In genomic region chr3:20041197-20041780, GRCh38 we compare ENCODE assay signal across 8 cellular contexts. TPM values are rescaled to one million over a fixed set of nuclear protein-coding genes. Genes with fewer than 3 reads are reported as not detected.
DNase-seq lines count a peak whose midpoint lies in the region; ATAC-seq and TF ChIP-seq lines count a peak whose summit lies in the region.

No MANE protein-coding gene starts in this region.

- H3K27me3 Mint-ChIP-seq in GM23338 (ENCODE audit: insufficient read depth, low read depth, poor library complexity), result peaks cover 19% of the 10 kb centered on the region
- no peaks in the 10 kb centered on the region for H3K27me3 Mint-ChIP-seq in progenitor cell of endocrine pancreas

- TF ChIP-seq CTCF in GM23338 (conservative IDR thresholded peaks at IDR 0.05; ENCODE audit: low read depth in 2 of 2) (peak in 1 of 2 experiments; percentile 38; a peak in 2 of 4 replicates), adrenal gland (IDR thresholded peaks at IDR 0.05) (no peak), left ventricle myocardium inferior (IDR thresholded peaks at IDR 0.05; ENCODE audit: borderline replicate concordance) (no peak), progenitor cell of endocrine pancreas (IDR thresholded peaks at IDR 0.05; ENCODE audit: unreplicated experiment) (no peak)

- WGBS in adrenal gland, 4 donors, result 0 to 1% (median 0%) methylated on average over 21 to 28 of the region's 28 CpGs
- whole genome bisulfite sequencing in urinary bladder, result under 1% methylated on average over 28 of the region's 28 CpGs

- no peaks in the 10 kb centered on the region for H3K9me3 ChIP-seq in adrenal gland (replicated peaks in 1 of 3)
- H3K9me3 ChIP-seq in left ventricle myocardium inferior (replicated peaks), result no peaks in the 10 kb centered on the region

- peak overlapping the region; percentile 90 for H2AFZ ChIP-seq in GM23338

- intact Hi-C loops in adrenal gland (cut with DNase I) (loop anchor here (10.0 kb wide), 2 partner anchors 96 to 144 kb away; partner anchors contain the start of genes RAB5A (in 1 of the 2) and SGO1 (in 1 of the 2)), left ventricle myocardium inferior (cut with micrococcal nuclease) (no loop called here)

- no peaks in the 10 kb centered on the region for H3K79me2 ChIP-seq in GM23338 (replicated peaks; ENCODE audit: insufficient read depth)

- ATAC-seq in GM23338, result peak; percentile 62

- H3K27me3 ChIP-seq in GM23338 (ENCODE audit: insufficient read depth) (peaks cover 29% of the 10 kb centered on the region), adrenal gland (no peaks in the 10 kb centered on the region), left ventricle myocardium inferior (ENCODE audit: low read depth) (no peaks in the 10 kb centered on the region)

- peaks cover 8% of the 10 kb centered on the region for H3F3A ChIP-seq in GM23338 (replicated peaks; ENCODE audit: low read depth)

- H3K4me1 Mint-ChIP-seq in GM23338, result peaks cover 16% of the 10 kb centered on the region
- peaks cover 26% of the 10 kb centered on the region for H3K4me1 Mint-ChIP-seq in progenitor cell of endocrine pancreas (ENCODE audit: low read depth)

- peak overlapping the region; percentile 96 for H3K4me2 ChIP-seq in GM23338

- DNase-seq in GDM1 (lab: John Stamatoyannopoulos, UW) (peak; percentile 60), GM23338 (ENCODE audit: low spot score) (peak; percentile 70), Kasumi-1 (lab: John Stamatoyannopoulos, UW) (peak; percentile 79 to 89), T follicular helper cell (ENCODE audit: low read depth) (peak; percentile 62), adrenal gland (peak; percentile 84 to 94 (median 92)), left ventricle myocardium inferior (peak; percentile 94), progenitor cell of endocrine pancreas (ENCODE audit: low spot score, unreplicated experiment) (peak; percentile 51)

- no peaks in the 10 kb centered on the region for H3K9me2 ChIP-seq in GM23338 (ENCODE audit: insufficient read depth)

- H3K4me1 ChIP-seq in GM23338 (ENCODE audit: insufficient read depth) (peaks cover 14% of the 10 kb centered on the region), adrenal gland (replicated peaks in 1 of 2) (peaks cover 33 to 39% of the 10 kb centered on the region in 2 donors), left ventricle myocardium inferior (peaks cover 78% of the 10 kb centered on the region), urinary bladder (ENCODE audit: insufficient read depth) (no peaks in the 10 kb centered on the region)

- peak overlapping the region; percentile 89 for H3K4me3 Mint-ChIP-seq in GM23338
- H3K4me3 Mint-ChIP-seq in progenitor cell of endocrine pancreas (ENCODE audit: low read depth), result peak overlapping the region; percentile 89

- no peaks in the 10 kb centered on the region; the same call in 2 of the 3 replicates for H3K36me3 Mint-ChIP-seq in GM23338 (ENCODE audit: low read depth)
- H3K36me3 Mint-ChIP-seq in progenitor cell of endocrine pancreas (ENCODE audit: insufficient read depth), result no peaks in the 10 kb centered on the region

- H3K36me3 ChIP-seq in GM23338 (ENCODE audit: insufficient read depth), result no peaks in the 10 kb centered on the region
- H3K36me3 ChIP-seq in adrenal gland (replicated peaks in 1 of 2), result no peaks in the 10 kb centered on the region
- H3K36me3 ChIP-seq in left ventricle myocardium inferior, result no peaks in the 10 kb centered on the region
- no peaks in the 10 kb centered on the region for H3K36me3 ChIP-seq in urinary bladder (ENCODE audit: insufficient read depth)

- peak overlapping the region; percentile 84 for H3K4me3 ChIP-seq in GM23338
- peak overlapping the region; percentile 34 to 99 (median 70) for H3K4me3 ChIP-seq in adrenal gland
- peak overlapping the region; percentile 94 for H3K4me3 ChIP-seq in left ventricle myocardium inferior
- peak overlapping the region; percentile 95 for H3K4me3 ChIP-seq in urinary bladder (ENCODE audit: low read depth, low read length)

- H3K9me3 Mint-ChIP-seq in GM23338 (no peaks in the 10 kb centered on the region; the same call in 2 of the 3 replicates), progenitor cell of endocrine pancreas (ENCODE audit: low read depth) (no peaks in the 10 kb centered on the region)

- H3K27ac ChIP-seq in GM23338 (ENCODE audit: low read depth), result no peak overlapping the region
- peak overlapping the region; percentile 64 to 98 (median 88) for H3K27ac ChIP-seq in adrenal gland
- H3K27ac ChIP-seq in left ventricle myocardium inferior (replicated peaks), result peak overlapping the region; percentile 99
- H3K27ac ChIP-seq in urinary bladder (ENCODE audit: low read depth), result peak overlapping the region; percentile 91

- no peaks in the 10 kb centered on the region; the same call in 1 of the 2 replicates for H4K20me1 ChIP-seq in GM23338 (replicated peaks; ENCODE audit: insufficient read depth)

- TF ChIP-seq POLR2A in adrenal gland (IDR thresholded peaks at IDR 0.05), result peak in 1 of 2 donors; percentile 39

- H3K27ac Mint-ChIP-seq in GM23338 (no peak overlapping the region), progenitor cell of endocrine pancreas (peak overlapping the region; percentile 93)

TF ChIP-seq in GM23338, 12 proteins besides CTCF, POLR2A, EP300 and RAD21:
- TF ChIP-seq EZH2 (IDR thresholded peaks at IDR 0.05; ENCODE audit: low read depth, unreplicated experiment), result no peak
- TF ChIP-seq NANOG (IDR thresholded peaks at IDR 0.05; ENCODE audit: borderline replicate concordance), result no peak
- no peak for TF ChIP-seq STAT1 (IDR thresholded peaks at IDR 0.05; ENCODE audit: unreplicated experiment)

RNA-seq across cellular contexts. Expression of gene KAT2B, which starts 1.0 kb away (rescaled TPM):
- 1.7 and 4.4 TPM in 2 replicates for total RNA-seq in GM23338 (2014; rRNA removed; shearing (Covaris generic))
- polyA plus RNA-seq in GM23338 (2016; fragmentation: Nextera tagmentation; extraction: Ambion mirVana) (1.3 and 1.7 TPM in 2 replicates), adrenal gland (10 to 100 TPM in 2 of 3 donors, 1 to 10 TPM in 1; 5.4 to 16.7 (median 10.6) TPM), urinary bladder (14.6 TPM)
- total RNA-seq in adrenal gland (10 to 100 TPM; 17.0 to 32.2 (median 21.3) TPM), left ventricle myocardium inferior (94.3 TPM), progenitor cell of endocrine pancreas (12.9 and 17.1 TPM in 2 replicates), urinary bladder (38.2 TPM)

RNA-seq across cellular contexts. Expression of gene PP2D1, which starts 29.2 kb away (rescaled TPM):
- total RNA-seq in GM23338 (2014; rRNA removed; shearing (Covaris generic)), result not detected in 2 replicates
- 0.40 and 0.42 TPM in 2 replicates for polyA plus RNA-seq in GM23338 (2016; fragmentation: Nextera tagmentation; extraction: Ambion mirVana)
- not detected for total RNA-seq in adrenal gland
- polyA plus RNA-seq in adrenal gland, result not detected
- not detected for total RNA-seq in left ventricle myocardium inferior
- not detected in 2 replicates for total RNA-seq in progenitor cell of endocrine pancreas
- not detected for total RNA-seq in urinary bladder
- polyA plus RNA-seq in urinary bladder, result not detected
